Comparison of ENCODE assay signal across 23 cellular contexts in the genomic region with DNA sequence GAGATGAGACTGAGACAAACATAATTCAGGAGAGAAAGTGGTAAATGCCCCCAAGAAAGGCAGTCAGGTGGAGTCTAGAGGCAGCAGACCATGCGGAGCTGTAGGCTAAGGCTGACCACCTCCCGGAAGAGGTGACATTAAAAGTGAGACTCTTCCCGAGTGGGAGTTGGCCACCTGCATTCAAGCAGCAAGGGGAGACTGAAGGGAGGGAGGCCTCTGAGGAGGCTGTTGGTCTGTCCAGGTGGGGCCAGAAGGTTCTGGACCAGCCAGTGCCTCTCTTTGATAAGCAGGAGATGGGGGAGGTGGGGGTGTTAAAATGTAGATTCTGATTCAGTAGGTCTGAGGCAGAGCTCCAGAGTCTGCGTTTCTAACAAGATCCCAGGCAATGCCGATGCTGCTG. TPM values are rescaled to one million over a fixed set of nuclear protein-coding genes. Genes with fewer than 3 reads are reported as not detected.
A peak's percentile ranks its signal among the peaks of the same experiment; 100 is the strongest.
DNase-seq lines count a peak whose midpoint lies in the region; ATAC-seq, FAIRE-seq and TF ChIP-seq lines count a peak whose summit lies in the region.
"Had no signal": no experiment of that assay in that cellular context is flagged by ENCODE, and none has a peak within 500 bp of the region (broad histone marks: within the 10 kb centered on the region; RNA-seq: fewer than 3 reads in every experiment).

No MANE protein-coding gene starts in this region.

- no peak overlapping the region for H3K4me3 Mint-ChIP-seq in T-helper 2 cell treated with Interferon-gamma antibody and Interleukin-4, amounts not matched to agents 5 μg/mL and 100 μg/mL, for 36 hours
- no peak overlapping the region for H3K4me3 Mint-ChIP-seq in CD4-positive, alpha-beta memory T cell
- no peak overlapping the region for H3K4me3 Mint-ChIP-seq in activated CD4-positive, alpha-beta memory T cell treated with anti-CD3 and anti-CD28 coated beads, Interleukin-2, amount 10 ng/mL, durations not matched to agents 7 days and 5 days

- peak overlapping the region; percentile 18 for H3K27ac Mint-ChIP-seq in T-helper 2 cell treated with Interferon-gamma antibody and Interleukin-4, amounts not matched to agents 5 μg/mL and 100 μg/mL, for 36 hours
- H3K27ac Mint-ChIP-seq in CD4-positive, alpha-beta memory T cell = peak overlapping the region in 6 of 7 donors; percentile 68 to 99 (median 84)
- H3K27ac Mint-ChIP-seq in activated CD4-positive, alpha-beta memory T cell treated with anti-CD3 and anti-CD28 coated beads, Interleukin-2, amount 10 ng/mL, durations not matched to agents 7 days and 5 days = peak overlapping the region; percentile 19

- DNase-seq in T-helper 2 cell treated with Interferon-gamma antibody and Interleukin-4, amounts not matched to agents 5 μg/mL and 100 μg/mL, for 36 hours (ENCODE audit: low spot score) = no peak
- no peak for DNase-seq in T-helper 2 cell
- peak in 1 of 5 donors; percentile 14 for DNase-seq in CD4-positive, alpha-beta memory T cell
- no peak for DNase-seq in activated CD4-positive, alpha-beta memory T cell treated with anti-CD3 and anti-CD28 coated beads, Interleukin-2, amount 10 ng/mL, durations not matched to agents 7 days and 5 days
- peak; percentile 35 for DNase-seq in kidney
- no peak for DNase-seq in NCI-H524 (lab: John Stamatoyannopoulos, UW)
- DNase-seq: activated CD4-positive, alpha-beta T cell treated with anti-CD3 and anti-CD28 coated beads for 1 hour; activated CD8-positive, alpha-beta memory T cell treated with anti-CD3 and anti-CD28 coated beads, Interleukin-2, amount 50 U/mL, for 4 hours; activated gamma-delta T cell treated with Interleukin-2 at 50 U/mL for 16 hours; Calu3; NCI-H524 treated with DMSO at 0.1 percent for 48 hours; psoas muscle; SHP77 treated with DMSO at 0.1 percent for 48 hours; SW 1271 had no signal

- no peaks in the 10 kb centered on the region for H3K27me3 Mint-ChIP-seq in T-helper 2 cell treated with Interferon-gamma antibody and Interleukin-4, amounts not matched to agents 5 μg/mL and 100 μg/mL, for 36 hours (ENCODE audit: low read depth)
- no peaks in the 10 kb centered on the region for H3K27me3 Mint-ChIP-seq in CD4-positive, alpha-beta memory T cell
- no peaks in the 10 kb centered on the region for H3K27me3 Mint-ChIP-seq in activated CD4-positive, alpha-beta memory T cell treated with anti-CD3 and anti-CD28 coated beads, Interleukin-2, amount 10 ng/mL, durations not matched to agents 7 days and 5 days

- POLR2A ChIA-PET in CD4-positive, alpha-beta memory T cell (lab: Charles Lee; ENCODE audit: partially characterized antibody) = interaction anchor here (1.1 to 1.5 kb wide), 2 partner anchors 15 to 99 kb away, joined by 3 to 5 read pairs; no protein-coding TSS in a partner anchor
- POLR2A ChIA-PET in activated CD4-positive, alpha-beta memory T cell treated with anti-CD3 and anti-CD28 coated beads, Interleukin-2, amount 10 ng/mL, durations not matched to agents 7 days and 5 days (lab: Charles Lee) = interaction anchor here (1.1 to 4.1 kb wide), 2 partner anchors 9 to 18 kb away, joined by 3 to 13 read pairs; no protein-coding TSS in a partner anchor

- H3K4me1 Mint-ChIP-seq in T-helper 2 cell treated with Interferon-gamma antibody and Interleukin-4, amounts not matched to agents 5 μg/mL and 100 μg/mL, for 36 hours (ENCODE audit: low read depth) = peaks cover 49% of the 10 kb centered on the region
- H3K4me1 Mint-ChIP-seq in CD4-positive, alpha-beta memory T cell = peaks cover 31 to 70% (median 51%) of the 10 kb centered on the region in 4 donors
- peaks cover 49% of the 10 kb centered on the region for H3K4me1 Mint-ChIP-seq in activated CD4-positive, alpha-beta memory T cell treated with anti-CD3 and anti-CD28 coated beads, Interleukin-2, amount 10 ng/mL, durations not matched to agents 7 days and 5 days

- peaks cover 77% of the 10 kb centered on the region for H3K36me3 ChIP-seq in CD4-positive, alpha-beta memory T cell (ENCODE audit: insufficient read depth, low read length)
- no peaks in the 10 kb centered on the region for H3K36me3 ChIP-seq in kidney (ENCODE audit: control insufficient read depth in 1 of 2, insufficient read depth in 2 of 2, low read length in 2 of 2)
- H3K36me3 ChIP-seq: tibial nerve had no signal

- H3K27ac ChIP-seq in CD4-positive, alpha-beta memory T cell (ENCODE audit: low read depth, low read length) = no peak overlapping the region
- H3K27ac ChIP-seq in kidney (ENCODE audit: low read depth in 2 of 2, low read length in 2 of 2) = no peak overlapping the region
- H3K27ac ChIP-seq: 22Rv1, psoas muscle, tibial nerve had no signal

- H3K4me3 ChIP-seq in CD4-positive, alpha-beta memory T cell (ENCODE audit: low read length in 2 of 2) = no peak overlapping the region
- no peak overlapping the region for H3K4me3 ChIP-seq in kidney (ENCODE audit: low read length in 2 of 2)
- H3K4me3 ChIP-seq: GM12878, lung had no signal

- no peaks in the 10 kb centered on the region for H3K9me3 ChIP-seq in CD4-positive, alpha-beta memory T cell (ENCODE audit: control insufficient read depth in 1 of 2, low read length in 2 of 2)
- no peaks in the 10 kb centered on the region for H3K9me3 ChIP-seq in kidney (ENCODE audit: control insufficient read depth in 1 of 2, low read length in 2 of 2)
- H3K9me3 ChIP-seq: psoas muscle, tibial nerve had no signal

- ATAC-seq in HG02678 (IDR thresholded peaks at IDR 0.05; ENCODE audit: unreplicated experiment) (no peak), HG03442 (IDR thresholded peaks at IDR 0.05; ENCODE audit: unreplicated experiment) (no peak)
- ATAC-seq: Panc1 had no signal

- peaks cover 86% of the 10 kb centered on the region for H3K36me3 Mint-ChIP-seq in T-helper 2 cell treated with Interferon-gamma antibody and Interleukin-4, amounts not matched to agents 5 μg/mL and 100 μg/mL, for 36 hours (ENCODE audit: low read depth)
- peaks cover 52 to 83% of the 10 kb centered on the region in 2 donors for H3K36me3 Mint-ChIP-seq in CD4-positive, alpha-beta memory T cell
- H3K36me3 Mint-ChIP-seq in activated CD4-positive, alpha-beta memory T cell treated with anti-CD3 and anti-CD28 coated beads, Interleukin-2, amount 10 ng/mL, durations not matched to agents 7 days and 5 days (ENCODE audit: low read depth) = peaks cover 75% of the 10 kb centered on the region

- H3K9me3 Mint-ChIP-seq in T-helper 2 cell treated with Interferon-gamma antibody and Interleukin-4, amounts not matched to agents 5 μg/mL and 100 μg/mL, for 36 hours = no peaks in the 10 kb centered on the region
- peaks cover 0 to 6% (median 0%) of the 10 kb centered on the region in 8 donors for H3K9me3 Mint-ChIP-seq in CD4-positive, alpha-beta memory T cell
- H3K9me3 Mint-ChIP-seq in activated CD4-positive, alpha-beta memory T cell treated with anti-CD3 and anti-CD28 coated beads, Interleukin-2, amount 10 ng/mL, durations not matched to agents 7 days and 5 days = no peaks in the 10 kb centered on the region

- H3K27me3 ChIP-seq in CD4-positive, alpha-beta memory T cell (ENCODE audit: insufficient read depth, low read length) = no peaks in the 10 kb centered on the region

- peaks cover 58% of the 10 kb centered on the region for H3K4me1 ChIP-seq in CD4-positive, alpha-beta memory T cell (ENCODE audit: insufficient read depth, low read length)
- H3K4me1 ChIP-seq in kidney (ENCODE audit: control insufficient read depth in 1 of 2, insufficient read depth in 1 of 2, low read depth in 1 of 2, low read length in 2 of 2) = peaks cover 0 to 9% of the 10 kb centered on the region in 2 donors

- FAIRE-seq in kidney (lab: Jason Lieb, UNC) = no peak
- FAIRE-seq: endothelial cell of umbilical vein, GM12878 had no signal

- no peak for TF ChIP-seq CTCF in kidney (IDR thresholded peaks at IDR 0.05; ENCODE audit: borderline replicate concordance, extremely low read depth, insufficient read depth)

- H3K9ac ChIP-seq in kidney (ENCODE audit: low read length in 2 of 2) = no peak overlapping the region

- intact Hi-C loops in CD4-positive, alpha-beta memory T cell (cut with micrococcal nuclease) = no loop called here
- intact Hi-C loops in kidney (cut with DNase I) = no loop called here

- CTCF ChIA-PET in CD4-positive, alpha-beta memory T cell (lab: Charles Lee; ENCODE audit: partially characterized antibody) = no interaction called here
- CTCF ChIA-PET in activated CD4-positive, alpha-beta memory T cell treated with anti-CD3 and anti-CD28 coated beads, Interleukin-2, amount 10 ng/mL, durations not matched to agents 7 days and 5 days (lab: Charles Lee) = no interaction called here

RNA-seq across cellular contexts. Expression of gene CD6, which starts 37.5 kb away (rescaled TPM):
- 100 to 1,000 TPM; 414 to 428 TPM for total RNA-seq in CD4-positive, alpha-beta memory T cell
- 100 to 1,000 TPM; 281 to 298 TPM for polyA plus RNA-seq in CD4-positive, alpha-beta memory T cell
- total RNA-seq in activated CD4-positive, alpha-beta memory T cell treated with anti-CD3 and anti-CD28 coated beads, Interleukin-2, amount 10 ng/mL, durations not matched to agents 7 days and 5 days = 100 to 1,000 TPM; 293 to 299 TPM
- 6.7 TPM for total RNA-seq in kidney
- polyA plus RNA-seq in kidney (ENCODE audit: insufficient read depth, low read depth, low replicate concordance) = 0.24 TPM
- total RNA-seq: endothelial cell of umbilical vein, LHCN-M2 had no signal
- polyA plus RNA-seq: endothelial cell of umbilical vein had no signal

RNA-seq across cellular contexts. Expression of gene SLC15A3, which starts 57.0 kb away (rescaled TPM):
- 1 to 10 TPM; 4.6 to 5.4 TPM for total RNA-seq in CD4-positive, alpha-beta memory T cell
- polyA plus RNA-seq in CD4-positive, alpha-beta memory T cell = under 1 TPM in 1 of 2 donors, not detected in 1; 0.29 TPM
- 1 to 10 TPM in 1 of 2 experiments, under 1 TPM in 1; 0.28 to 1.0 TPM for total RNA-seq in activated CD4-positive, alpha-beta memory T cell treated with anti-CD3 and anti-CD28 coated beads, Interleukin-2, amount 10 ng/mL, durations not matched to agents 7 days and 5 days
- total RNA-seq in kidney = 27.0 TPM
- polyA plus RNA-seq in kidney (ENCODE audit: insufficient read depth, low read depth, low replicate concordance) = 26.6 TPM

Comparison
In these comparisons a context has a peak if more than half of its experiments do, and no peak if none do; other contexts are left out.
1. H3K27ac Mint-ChIP-seq: peak in every context shown above with its lines; median percentile 84 in CD4-positive, alpha-beta memory T cell; 19 in activated CD4-positive, alpha-beta memory T cell treated with anti-CD3 and anti-CD28 coated beads, Interleukin-2, amount 10 ng/mL, durations not matched to agents 7 days and 5 days; 18 in T-helper 2 cell treated with Interferon-gamma antibody and Interleukin-4, amounts not matched to agents 5 μg/mL and 100 μg/mL, for 36 hours.
2. RNA of gene CD6, which starts 37.5 kb away (total RNA-seq): 414 to 428 TPM in CD4-positive, alpha-beta memory T cell and 293 to 299 TPM in activated CD4-positive, alpha-beta memory T cell treated with anti-CD3 and anti-CD28 coated beads, Interleukin-2, amount 10 ng/mL, durations not matched to agents 7 days and 5 days; 6.7 TPM in kidney (single experiment); every median in the first group is over 10 times any median in the second.